ENCODE assay signal across 21 cellular contexts in the genomic region with DNA sequence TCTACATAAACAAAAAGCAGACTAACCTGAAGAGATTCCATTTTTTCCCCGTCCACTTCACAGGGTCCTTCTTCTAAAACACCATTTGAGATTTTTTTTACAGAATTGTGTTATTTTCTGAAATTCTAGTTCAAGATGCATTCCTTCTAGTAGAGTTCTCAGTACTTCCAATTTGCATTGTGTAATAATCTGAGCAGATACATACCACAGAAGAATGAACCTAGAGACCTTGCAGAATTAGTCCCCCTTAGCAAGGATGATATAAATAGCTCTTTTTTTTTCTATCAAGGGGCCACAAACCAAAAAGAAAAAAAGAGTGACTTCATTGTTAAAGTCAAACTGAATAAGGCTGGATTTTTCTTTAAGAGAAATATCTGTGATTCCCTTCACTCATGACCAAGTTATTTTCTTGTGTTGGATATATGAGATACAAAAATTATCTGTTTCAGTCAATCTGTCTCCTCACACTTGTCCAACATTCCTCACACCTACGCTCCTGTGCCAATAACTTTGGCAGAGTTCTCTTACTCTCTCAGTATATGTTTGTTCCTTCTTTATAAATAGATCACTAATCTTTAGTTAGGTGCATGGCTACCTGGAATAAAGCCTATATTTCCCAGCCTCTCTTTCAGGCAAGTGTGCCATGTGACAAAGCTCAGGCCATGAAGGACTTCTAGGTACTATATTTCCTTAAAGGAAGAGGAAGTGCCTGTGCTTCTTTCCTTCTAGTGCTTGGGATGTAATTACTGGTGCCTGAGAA.
DNase-seq lines count a peak whose midpoint lies in the region; ATAC-seq and TF ChIP-seq lines count a peak whose summit lies in the region.
"Had no signal": no experiment of that assay in that cellular context is flagged by ENCODE, and none has a peak within 500 bp of the region (broad histone marks: within the 10 kb centered on the region; RNA-seq: fewer than 3 reads in every experiment).

No MANE protein-coding gene starts in this region.

- H3K4me1 ChIP-seq in IMR-90 (ENCODE audit: control insufficient read depth, insufficient read depth, low read length) (no peaks in the 10 kb centered on the region; the same call in 1 of the 2 replicates), adipocyte (ENCODE audit: control insufficient read depth, insufficient read depth, low read length) (peaks cover 30% of the 10 kb centered on the region), smooth muscle cell (ENCODE audit: low read depth) (no peaks in the 10 kb centered on the region)

- TF ChIP-seq CTCF in IMR-90 (conservative IDR thresholded peaks at IDR 0.05; ENCODE audit: low read depth, low read length) (no peak), smooth muscle cell (IDR thresholded peaks at IDR 0.05; ENCODE audit: borderline replicate concordance, insufficient read depth, poor library complexity, severe bottlenecking) (no peak)

- H3K27me3 ChIP-seq in IMR-90 (ENCODE audit: control insufficient read depth, insufficient read depth, low read length) (no peaks in the 10 kb centered on the region), adipocyte (replicated peaks; ENCODE audit: control insufficient read depth, insufficient read depth, low read length) (no peaks in the 10 kb centered on the region), smooth muscle cell (ENCODE audit: low read depth) (no peaks in the 10 kb centered on the region)
- H3K27me3 ChIP-seq: tibial nerve had no signal

- H3K9me3 ChIP-seq in IMR-90 (ENCODE audit: control insufficient read depth, insufficient read depth, low read length) (no peaks in the 10 kb centered on the region), adipocyte (ENCODE audit: control insufficient read depth, low read length) (no peaks in the 10 kb centered on the region), smooth muscle cell (replicated peaks; ENCODE audit: low read depth) (no peaks in the 10 kb centered on the region)
- H3K9me3 ChIP-seq: tibial nerve had no signal

- H3K4me2 ChIP-seq in IMR-90 (ENCODE audit: low read depth, low read length), result no peak overlapping the region
- H3K4me2 ChIP-seq in smooth muscle cell, result no peak overlapping the region
- H3K4me2 ChIP-seq: GM23338 had no signal

- no peak overlapping the region for H3K18ac ChIP-seq in IMR-90 (ENCODE audit: low read depth, low read length)

- no peak overlapping the region for H2AK5ac ChIP-seq in IMR-90 (ENCODE audit: low read depth, low read length)

- no peak overlapping the region for H2AK9ac ChIP-seq in IMR-90 (replicated peaks; ENCODE audit: low read depth, low read length, poor library complexity)

- no peak for TF ChIP-seq POLR2A in IMR-90 (IDR thresholded peaks at IDR 0.05; ENCODE audit: low read depth, low read length)

- CTCF ChIA-PET in IMR-90 (lab: Yijun Ruan, JAX), result no interaction called here

- in situ Hi-C loops in IMR-90 (cut with MboI; ENCODE audit: low sequenced_read_pairs), result no loop called here

- WGBS in IMR-90 (ENCODE audit: extremely low coverage in 2 of 2, insufficient read length in 1 of 2), 2 experiments, result no CpG with 5 or more reads among the region's 2 CpGs
- 91% methylated on average over 2 of the region's 2 CpGs for WGBS in smooth muscle cell (ENCODE audit: low lambda C conversion rate)

- no peak overlapping the region for H4K5ac ChIP-seq in IMR-90 (ENCODE audit: low read depth, low read length)

- no peak overlapping the region for H2BK5ac ChIP-seq in IMR-90 (ENCODE audit: low read depth, low read length, poor library complexity, severe bottlenecking)

- no peak for DNase-seq in IMR-90
- peak; percentile 60 for DNase-seq in adipocyte (ENCODE audit: low read depth)
- DNase-seq in left cardiac atrium, result no peak
- no peak for DNase-seq in smooth muscle cell (lab: John Stamatoyannopoulos, UW; ENCODE audit: unreplicated experiment)
- DNase-seq in NCI-H2196 (lab: John Stamatoyannopoulos, UW; ENCODE audit: unreplicated experiment), result no peak
- DNase-seq: activated CD4-positive, CD25-positive, alpha-beta regulatory T cell treated with anti-CD3 and anti-CD28 coated beads, Interleukin-2, amount 50 U/mL, for 72 hours; activated CD8-positive, alpha-beta T cell treated with anti-CD3 and anti-CD28 coated beads, Interleukin-2, amount 10 ng/mL, durations not matched to agents 7 days and 5 days; amygdala; CD8-positive, alpha-beta memory T cell; central memory CD4-positive, alpha-beta T cell; DMS53; effector CD8-positive, alpha-beta T cell; erythroblast; NCI-H1417 treated with DMSO at 0.1 percent for 48 hours; NCI-H524 treated with DMSO at 0.1 percent for 48 hours; stimulated activated CD4-positive, alpha-beta T cell treated with anti-CD3 and anti-CD28 coated beads, Interleukin-4, amount 100 ng/mL, for 4 hours had no signal

- no peak overlapping the region; the same call in 2 of the 3 replicates for H2BK15ac ChIP-seq in IMR-90 (ENCODE audit: low read depth, low read length)

- dilution Hi-C loops in IMR-90 (cut with HindIII; ENCODE audit: low sequenced_read_pairs, unreplicated experiment), result no loop called here

- H4K20me1 ChIP-seq in IMR-90 (ENCODE audit: insufficient read depth, low read length) (no peaks in the 10 kb centered on the region), smooth muscle cell (ENCODE audit: low read depth) (no peaks in the 10 kb centered on the region)

- H3K9ac ChIP-seq in IMR-90 (ENCODE audit: low read depth, low read length) (no peak overlapping the region), adipocyte (ENCODE audit: low read length) (peak overlapping the region; percentile 7), smooth muscle cell (ENCODE audit: low read depth) (no peak overlapping the region)

- H3K36me3 ChIP-seq in IMR-90 (ENCODE audit: control insufficient read depth, insufficient read depth, low read length) (no peaks in the 10 kb centered on the region), adipocyte (ENCODE audit: control insufficient read depth, insufficient read depth, low read length, severe bottlenecking) (no peaks in the 10 kb centered on the region), smooth muscle cell (ENCODE audit: low read depth) (no peaks in the 10 kb centered on the region)
- H3K36me3 ChIP-seq: tibial nerve had no signal

- POLR2A ChIA-PET in IMR-90 (lab: Charles Lee; ENCODE audit: unreplicated experiment), result no interaction called here

- no peak overlapping the region; the same call in 1 of the 2 replicates for H2BK20ac ChIP-seq in IMR-90 (ENCODE audit: low read depth, low read length)

- H3K9me1 ChIP-seq in IMR-90 (ENCODE audit: insufficient read depth, low read length), result no peaks in the 10 kb centered on the region

- H2BK120ac ChIP-seq in IMR-90 (ENCODE audit: low read depth, low read length), result 0 out of 2 replicates have a peak overlapping the region, but pooled peaks have one; percentile 18

- no peak overlapping the region for H3K4ac ChIP-seq in IMR-90 (ENCODE audit: low read depth, low read length)

- BruUV-seq in IMR-90 (replicated peaks; lab: Mats Ljungman, UMichigan), result no TSS peak

- H3K14ac ChIP-seq in IMR-90 (replicated peaks; ENCODE audit: low read depth, low read length), result no peak overlapping the region

- H2AFZ ChIP-seq in IMR-90 (replicated peaks; ENCODE audit: low read length, poor library complexity) (no peak overlapping the region), smooth muscle cell (ENCODE audit: low read depth) (peak overlapping the region; percentile 63)
- H2AFZ ChIP-seq: GM23338 had no signal

- intact Hi-C loops in IMR-90 (cut with micrococcal nuclease) (no loop called here), left cardiac atrium (cut with DNase I) (no loop called here)

- TF ChIP-seq RAD21 in IMR-90 (IDR thresholded peaks at IDR 0.05; ENCODE audit: low read length), result no peak

- no peak overlapping the region for H3K4me3 ChIP-seq in IMR-90 (ENCODE audit: insufficient read depth, low read depth, low read length)
- H3K4me3 ChIP-seq in adipocyte (ENCODE audit: low read length), result peak overlapping the region; percentile 0
- H3K4me3 ChIP-seq in smooth muscle cell, result no peak overlapping the region
- H3K4me3 ChIP-seq: GM23338, tibial nerve had no signal

- no peak overlapping the region for H3K56ac ChIP-seq in IMR-90 (ENCODE audit: extremely low read depth, insufficient read depth, low read length)

- H3K23ac ChIP-seq in IMR-90 (ENCODE audit: low read depth, low read length), result no peak overlapping the region

- ATAC-seq in IMR-90 (ENCODE audit: low read depth) (no peak), left cardiac atrium (peak; percentile 30 to 47), HG02885 (IDR thresholded peaks at IDR 0.05; ENCODE audit: poor library complexity, unreplicated experiment) (no peak), GM19455 (IDR thresholded peaks at IDR 0.05; ENCODE audit: unreplicated experiment) (no peak), GM19023 (IDR thresholded peaks at IDR 0.05; ENCODE audit: unreplicated experiment) (no peak)
- ATAC-seq: activated CD8-positive, alpha-beta T cell treated with anti-CD3 and anti-CD28 coated beads, Interleukin-2, amount 10 ng/mL, durations not matched to agents 7 days and 5 days; GM23338 had no signal

- H4K91ac ChIP-seq in IMR-90 (ENCODE audit: insufficient read depth, low read depth, low read length), result no peak overlapping the region; the same call in 1 of the 2 replicates

- no peaks in the 10 kb centered on the region for H3K79me1 ChIP-seq in IMR-90 (ENCODE audit: low read depth in 1 of 2, low read length in 2 of 2)

- H4K8ac ChIP-seq in IMR-90 (ENCODE audit: low read depth in 2 of 2, low read length in 2 of 2), result no peak overlapping the region

- H3K79me2 ChIP-seq in smooth muscle cell (ENCODE audit: low read depth), result no peaks in the 10 kb centered on the region

- H3F3A ChIP-seq in smooth muscle cell (ENCODE audit: low read depth), result no peaks in the 10 kb centered on the region

- H3K27ac ChIP-seq in IMR-90 (ENCODE audit: insufficient read depth, low read length) (no peak overlapping the region), smooth muscle cell (ENCODE audit: low read depth) (no peak overlapping the region)
- H3K27ac ChIP-seq: tibial nerve had no signal

TF ChIP-seq in IMR-90, 13 proteins besides CTCF, POLR2A, EP300 and RAD21:
- peak; percentile 41; the same call in 1 of the 2 replicates for TF ChIP-seq CEBPB (IDR thresholded peaks at IDR 0.05; ENCODE audit: low read depth, low read length)
- TF ChIP-seq, protein P1, sequence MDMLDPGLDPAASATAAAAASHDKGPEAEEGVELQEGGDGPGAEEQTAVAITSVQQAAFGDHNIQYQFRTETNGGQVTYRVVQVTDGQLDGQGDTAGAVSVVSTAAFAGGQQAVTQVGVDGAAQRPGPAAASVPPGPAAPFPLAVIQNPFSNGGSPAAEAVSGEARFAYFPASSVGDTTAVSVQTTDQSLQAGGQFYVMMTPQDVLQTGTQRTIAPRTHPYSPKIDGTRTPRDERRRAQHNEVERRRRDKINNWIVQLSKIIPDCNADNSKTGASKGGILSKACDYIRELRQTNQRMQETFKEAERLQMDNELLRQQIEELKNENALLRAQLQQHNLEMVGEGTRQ (IDR thresholded peaks at IDR 0.05; ENCODE audit: low read depth, low read length), result no peak

Comparison
In these comparisons a context has a peak if more than half of its experiments do, and no peak if none do; other contexts are left out.
1. ATAC-seq: peak in left cardiac atrium (2 of 2); none in IMR-90 (single experiment), HG02885 (single experiment), GM19455 (single experiment) and GM19023 (single experiment).